ENCODE assay signal across 1 cellular context in the genomic region with DNA sequence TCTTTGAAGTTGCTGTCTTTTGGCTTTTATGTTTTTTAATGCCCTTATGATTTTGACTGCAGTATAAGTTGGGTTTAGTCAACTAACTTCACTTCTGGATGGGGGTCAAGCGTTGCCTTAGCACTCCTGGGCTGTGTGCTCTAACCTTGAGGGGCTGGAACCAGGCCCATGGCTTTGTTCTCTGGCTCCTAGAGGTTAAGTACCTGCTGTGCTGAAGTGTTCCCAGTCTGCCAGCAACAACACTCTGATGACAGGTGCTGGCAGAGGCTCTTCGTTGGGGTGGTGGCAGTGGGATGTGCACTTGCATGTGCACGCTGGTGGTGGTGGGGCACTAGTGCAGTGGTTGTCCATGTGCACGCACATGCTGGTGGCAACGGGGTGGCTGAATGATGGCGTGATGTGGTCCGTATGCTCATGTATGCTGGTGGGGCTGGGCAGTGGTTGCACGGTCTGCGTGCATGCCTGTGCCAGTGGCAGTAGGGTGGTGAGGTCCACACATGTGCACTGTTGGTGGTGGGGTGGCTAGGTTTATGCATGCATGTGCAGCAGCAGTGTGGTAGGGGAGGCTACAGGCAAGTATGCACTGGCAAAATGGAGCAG.
TF ChIP-seq lines count a peak whose summit lies in the region.

No MANE protein-coding gene starts in this region.

TF ChIP-seq in H1, 55 proteins besides CTCF, POLR2A, EP300 and RAD21:
- no peak for TF ChIP-seq SP4 (IDR thresholded peaks at IDR 0.05; ENCODE audit: low read length)
- TF ChIP-seq RBBP5 (IDR thresholded peaks at IDR 0.05; ENCODE audit: borderline replicate concordance, low read depth, low read length), result no peak
- TF ChIP-seq, protein P1, sequence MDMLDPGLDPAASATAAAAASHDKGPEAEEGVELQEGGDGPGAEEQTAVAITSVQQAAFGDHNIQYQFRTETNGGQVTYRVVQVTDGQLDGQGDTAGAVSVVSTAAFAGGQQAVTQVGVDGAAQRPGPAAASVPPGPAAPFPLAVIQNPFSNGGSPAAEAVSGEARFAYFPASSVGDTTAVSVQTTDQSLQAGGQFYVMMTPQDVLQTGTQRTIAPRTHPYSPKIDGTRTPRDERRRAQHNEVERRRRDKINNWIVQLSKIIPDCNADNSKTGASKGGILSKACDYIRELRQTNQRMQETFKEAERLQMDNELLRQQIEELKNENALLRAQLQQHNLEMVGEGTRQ (IDR thresholded peaks at IDR 0.05; ENCODE audit: low read length), result no peak
- no peak for TF ChIP-seq ZNF274 (IDR thresholded peaks at IDR 0.05; ENCODE audit: borderline replicate concordance, extremely low read depth, low read length)
- TF ChIP-seq BACH1 (IDR thresholded peaks at IDR 0.05; ENCODE audit: low read length), result no peak
- TF ChIP-seq, protein P2, sequence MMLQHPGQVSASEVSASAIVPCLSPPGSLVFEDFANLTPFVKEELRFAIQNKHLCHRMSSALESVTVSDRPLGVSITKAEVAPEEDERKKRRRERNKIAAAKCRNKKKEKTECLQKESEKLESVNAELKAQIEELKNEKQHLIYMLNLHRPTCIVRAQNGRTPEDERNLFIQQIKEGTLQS (IDR thresholded peaks at IDR 0.05; ENCODE audit: insufficient read depth, low read depth, low read length), result no peak
- TF ChIP-seq CTBP2 (IDR thresholded peaks at IDR 0.05; ENCODE audit: borderline replicate concordance, insufficient read depth, insufficient read length, low read length), result no peak
- TF ChIP-seq SIX5 (IDR thresholded peaks at IDR 0.05; ENCODE audit: low read depth, low read length), result no peak
- no peak for TF ChIP-seq BCL11A (IDR thresholded peaks at IDR 0.05; ENCODE audit: low read depth in 2 of 2, low read length in 2 of 2)
- no peak for TF ChIP-seq SIN3A (conservative IDR thresholded peaks at IDR 0.05 in 1 of 2, IDR thresholded peaks at IDR 0.05 in 1 of 2; ENCODE audit: low read depth in 1 of 2, low read length in 2 of 2)
- no peak for TF ChIP-seq EGR1 (IDR thresholded peaks at IDR 0.05; ENCODE audit: borderline replicate concordance, low read depth, low read length)
- no peak for TF ChIP-seq SP2 (IDR thresholded peaks at IDR 0.05; ENCODE audit: low read length)
- TF ChIP-seq, protein P3, sequence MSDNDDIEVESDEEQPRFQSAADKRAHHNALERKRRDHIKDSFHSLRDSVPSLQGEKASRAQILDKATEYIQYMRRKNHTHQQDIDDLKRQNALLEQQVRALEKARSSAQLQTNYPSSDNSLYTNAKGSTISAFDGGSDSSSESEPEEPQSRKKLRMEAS (IDR thresholded peaks at IDR 0.05), result no peak
- TF ChIP-seq, protein P4, sequence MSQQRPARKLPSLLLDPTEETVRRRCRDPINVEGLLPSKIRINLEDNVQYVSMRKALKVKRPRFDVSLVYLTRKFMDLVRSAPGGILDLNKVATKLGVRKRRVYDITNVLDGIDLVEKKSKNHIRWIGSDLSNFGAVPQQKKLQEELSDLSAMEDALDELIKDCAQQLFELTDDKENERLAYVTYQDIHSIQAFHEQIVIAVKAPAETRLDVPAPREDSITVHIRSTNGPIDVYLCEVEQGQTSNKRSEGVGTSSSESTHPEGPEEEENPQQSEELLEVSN (IDR thresholded peaks at IDR 0.05), result no peak
- TF ChIP-seq GABPA (IDR thresholded peaks at IDR 0.05; ENCODE audit: borderline replicate concordance, insufficient read depth, low read length), result no peak
